8 cellular contexts compared by ENCODE assay signal in genomic region chr2:177242136-177242987, GRCh38. TPM values are rescaled to one million over a fixed set of nuclear protein-coding genes. Genes with fewer than 3 reads are reported as not detected.
DNase-seq lines count a peak whose midpoint lies in the region; ATAC-seq and TF ChIP-seq lines count a peak whose summit lies in the region.

No MANE protein-coding gene starts in this region.

- H3K9me3 Mint-ChIP-seq in activated T-cell treated with anti-CD3 and anti-CD28 coated beads, Interleukin-2, amount 50 U/mL, for 72 hours = no peaks in the 10 kb centered on the region
- no peaks in the 10 kb centered on the region for H3K9me3 Mint-ChIP-seq in effector memory CD8-positive, alpha-beta T cell

- ATAC-seq in activated T-cell treated with anti-CD3 and anti-CD28 coated beads, Interleukin-2, amount 50 U/mL, for 72 hours (replicated peaks in 1 of 2) = peak in 1 of 2 donors; percentile 5
- no peak for ATAC-seq in effector memory CD8-positive, alpha-beta T cell (replicated peaks)
- ATAC-seq in GM18505 (IDR thresholded peaks at IDR 0.05; ENCODE audit: unreplicated experiment) = no peak
- ATAC-seq in GM18873 (IDR thresholded peaks at IDR 0.05; ENCODE audit: low FRiP score, unreplicated experiment) = no peak

- peaks cover 96% of the 10 kb centered on the region for H3K4me1 Mint-ChIP-seq in activated T-cell treated with anti-CD3 and anti-CD28 coated beads, Interleukin-2, amount 50 U/mL, for 72 hours (ENCODE audit: low read depth)
- H3K4me1 Mint-ChIP-seq in effector memory CD8-positive, alpha-beta T cell (ENCODE audit: low read depth in 2 of 2) = peaks cover 55 to 79% of the 10 kb centered on the region in 2 donors

- no peaks in the 10 kb centered on the region for H3K27me3 ChIP-seq in muscle layer of colon (ENCODE audit: control insufficient read depth in 1 of 2, insufficient read depth in 2 of 2, low read length in 2 of 2)

- peaks cover 1 to 12% of the 10 kb centered on the region in 2 donors for H3K36me3 Mint-ChIP-seq in activated T-cell treated with anti-CD3 and anti-CD28 coated beads, Interleukin-2, amount 50 U/mL, for 72 hours (ENCODE audit: insufficient read depth in 2 of 2)
- peaks cover 42% of the 10 kb centered on the region for H3K36me3 Mint-ChIP-seq in effector memory CD8-positive, alpha-beta T cell (ENCODE audit: insufficient read depth)

- H3K4me3 ChIP-seq in muscle layer of colon (ENCODE audit: low read depth in 1 of 2, low read length in 2 of 2) = peak overlapping the region; percentile 10 to 25

- no peak for DNase-seq in activated T-cell treated with anti-CD3 and anti-CD28 coated beads, Interleukin-2, amount 50 U/mL, for 72 hours
- DNase-seq in activated T-cell treated with anti-CD3 and anti-CD28 coated beads, Interleukin-2, amount 50 U/mL, for 48 hours = no peak
- DNase-seq in RPMI7951 (ENCODE audit: low read depth) (peak; percentile 91), NOMO-1 treated with DMSO at 0.1 percent for 48 hours (lab: John Stamatoyannopoulos, UW; ENCODE audit: unreplicated experiment) (no peak)
- no peak for DNase-seq in effector memory CD8-positive, alpha-beta T cell

- peak overlapping the region; percentile 66 for H3K27ac Mint-ChIP-seq in activated T-cell treated with anti-CD3 and anti-CD28 coated beads, Interleukin-2, amount 50 U/mL, for 72 hours
- H3K27ac Mint-ChIP-seq in effector memory CD8-positive, alpha-beta T cell = peak overlapping the region; percentile 85 to 88

- no peaks in the 10 kb centered on the region for H3K27me3 Mint-ChIP-seq in activated T-cell treated with anti-CD3 and anti-CD28 coated beads, Interleukin-2, amount 50 U/mL, for 72 hours (ENCODE audit: low read depth)
- H3K27me3 Mint-ChIP-seq in effector memory CD8-positive, alpha-beta T cell = no peaks in the 10 kb centered on the region

- TF ChIP-seq POLR2A in GM18505 (IDR thresholded peaks at IDR 0.05; ENCODE audit: borderline replicate concordance, extremely low read depth, insufficient read depth, insufficient read length) = no peak

- no peaks in the 10 kb centered on the region for H3K9me3 ChIP-seq in muscle layer of colon (ENCODE audit: low read length)

- H3K9ac ChIP-seq in muscle layer of colon (ENCODE audit: low read length) = peak overlapping the region; percentile 1

- peak overlapping the region; percentile 89 for H3K27ac ChIP-seq in muscle layer of colon (ENCODE audit: low read depth, low read length)

- no peaks in the 10 kb centered on the region for H3K36me3 ChIP-seq in muscle layer of colon (ENCODE audit: insufficient read depth, low read length)

- H3K4me1 ChIP-seq in muscle layer of colon (ENCODE audit: insufficient read depth, low read length) = peaks cover 86% of the 10 kb centered on the region

- H3K4me3 Mint-ChIP-seq in activated T-cell treated with anti-CD3 and anti-CD28 coated beads, Interleukin-2, amount 50 U/mL, for 72 hours = peak overlapping the region; percentile 59 to 63
- peak overlapping the region; percentile 59 to 65 for H3K4me3 Mint-ChIP-seq in effector memory CD8-positive, alpha-beta T cell

RNA-seq across cellular contexts. Expression of gene NFE2L2, which starts 22.2 kb away (rescaled TPM):
- 10 to 100 TPM; 74.6 to 81.4 TPM for total RNA-seq in activated T-cell treated with anti-CD3 and anti-CD28 coated beads, Interleukin-2, amount 50 U/mL, for 72 hours
- 64.9 and 85.1 TPM in 2 replicates for total RNA-seq in RPMI7951 (2014; rRNA removed; shearing (Covaris generic))

RNA-seq across cellular contexts. Expression of gene HNRNPA3, which starts 29.8 kb away (rescaled TPM):
- total RNA-seq in activated T-cell treated with anti-CD3 and anti-CD28 coated beads, Interleukin-2, amount 50 U/mL, for 72 hours = 100 to 1,000 TPM; 140 to 148 TPM
- 47.2 and 54.2 TPM in 2 replicates for total RNA-seq in RPMI7951 (2014; rRNA removed; shearing (Covaris generic))
